In the genomic region with DNA sequence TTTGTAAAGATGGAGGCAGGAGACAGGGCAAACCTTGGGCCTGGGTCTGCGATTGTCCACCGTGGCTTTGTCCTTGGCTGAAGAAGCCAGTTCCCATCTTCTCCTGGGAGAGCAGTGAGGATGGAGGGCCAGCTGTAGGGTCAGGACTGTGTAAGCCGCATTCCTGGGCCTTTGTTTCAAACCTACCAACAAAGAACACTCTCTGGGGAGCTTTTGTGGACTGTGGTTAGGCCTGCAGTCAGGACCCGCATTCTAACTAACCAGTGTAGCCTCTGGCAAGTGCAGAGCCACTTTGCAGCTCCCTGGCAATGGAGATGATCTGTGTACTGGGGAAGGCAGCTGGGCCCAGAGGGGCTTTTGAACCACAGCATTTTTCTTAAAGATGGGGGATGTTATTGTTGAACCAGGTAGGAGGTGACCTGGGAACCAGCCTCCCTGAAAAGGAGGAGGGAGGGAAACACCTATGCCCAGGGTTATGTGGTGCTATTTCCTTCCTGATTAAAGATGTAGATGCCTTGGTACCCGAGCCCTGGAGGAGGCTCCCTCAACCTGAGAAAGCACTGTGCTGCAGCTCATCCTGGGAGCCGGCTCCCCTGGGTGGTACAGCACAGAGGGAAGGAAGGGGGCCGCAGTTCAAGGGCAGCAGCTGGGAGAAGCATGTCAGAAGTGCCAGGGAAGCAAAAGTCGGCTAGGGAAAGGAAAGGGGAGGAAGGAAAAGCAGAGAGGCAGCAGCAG, we compare ENCODE assay signal across 1 cellular context.
TF ChIP-seq lines count a peak whose summit lies in the region.

No MANE protein-coding gene starts in this region.

TF ChIP-seq in H1, 55 proteins besides CTCF, POLR2A, EP300 and RAD21:
- TF ChIP-seq KDM4A (IDR thresholded peaks at IDR 0.05; ENCODE audit: low read depth, low read length, severe bottlenecking) (no peak), SIN3A (conservative IDR thresholded peaks at IDR 0.05 in 1 of 2, IDR thresholded peaks at IDR 0.05 in 1 of 2; ENCODE audit: low read depth in 1 of 2, low read length in 2 of 2) (no peak), ASH2L (IDR thresholded peaks at IDR 0.05; ENCODE audit: low read length) (peak; percentile 21), TAF7 (optimal IDR thresholded peaks at IDR 0.05; ENCODE audit: borderline replicate concordance, low read depth, low read length) (no peak), CBX5 (IDR thresholded peaks at IDR 0.05; ENCODE audit: low read depth, low read length) (no peak), CHD1 (IDR thresholded peaks at IDR 0.05; ENCODE audit: low read depth, low read length) (no peak), GTF2F1 (IDR thresholded peaks at IDR 0.05; ENCODE audit: borderline replicate concordance, low read depth, low read length) (no peak), YY1 (IDR thresholded peaks at IDR 0.05; ENCODE audit: low read depth, low read length) (peak; percentile 65; the same call in 1 of the 2 replicates), TBP (IDR thresholded peaks at IDR 0.05; ENCODE audit: low read depth, low read length) (0 out of 2 replicates have a peak, but pooled peaks have one; percentile 11), POU5F1 (IDR thresholded peaks at IDR 0.05; ENCODE audit: low read depth, low read length) (0 out of 2 replicates have a peak, but pooled peaks have one; percentile 2), KDM1A (IDR thresholded peaks at IDR 0.05; ENCODE audit: borderline replicate concordance, low read length) (peak; percentile 69; the same call in 1 of the 2 replicates), HDAC6 (IDR thresholded peaks at IDR 0.05; ENCODE audit: low read depth, low read length) (no peak), CHD2 (IDR thresholded peaks at IDR 0.05; ENCODE audit: low read length) (no peak), TCF12 (IDR thresholded peaks at IDR 0.05; ENCODE audit: low read depth, low read length) (0 out of 2 replicates have a peak, but pooled peaks have one; percentile 56), TEAD4 (IDR thresholded peaks at IDR 0.05; ENCODE audit: low read depth, low read length) (peak; percentile 94), TAF1 (IDR thresholded peaks at IDR 0.05; ENCODE audit: low read depth, low read length) (0 out of 2 replicates have a peak, but pooled peaks have one; percentile 46), CTBP2 (IDR thresholded peaks at IDR 0.05; ENCODE audit: borderline replicate concordance, insufficient read depth, insufficient read length, low read length) (no peak), SUZ12 (IDR thresholded peaks at IDR 0.05; ENCODE audit: low read length) (no peak), EGR1 (IDR thresholded peaks at IDR 0.05; ENCODE audit: borderline replicate concordance, low read depth, low read length) (no peak), HDAC2 (IDR thresholded peaks at IDR 0.05; ENCODE audit: borderline replicate concordance in 1 of 2, low read depth in 2 of 2, low read length in 2 of 2) (no peak; a peak in 1 of 4 replicates)
- TF ChIP-seq, protein P1, sequence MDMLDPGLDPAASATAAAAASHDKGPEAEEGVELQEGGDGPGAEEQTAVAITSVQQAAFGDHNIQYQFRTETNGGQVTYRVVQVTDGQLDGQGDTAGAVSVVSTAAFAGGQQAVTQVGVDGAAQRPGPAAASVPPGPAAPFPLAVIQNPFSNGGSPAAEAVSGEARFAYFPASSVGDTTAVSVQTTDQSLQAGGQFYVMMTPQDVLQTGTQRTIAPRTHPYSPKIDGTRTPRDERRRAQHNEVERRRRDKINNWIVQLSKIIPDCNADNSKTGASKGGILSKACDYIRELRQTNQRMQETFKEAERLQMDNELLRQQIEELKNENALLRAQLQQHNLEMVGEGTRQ (IDR thresholded peaks at IDR 0.05; ENCODE audit: low read length): no peak
- TF ChIP-seq, protein P2, sequence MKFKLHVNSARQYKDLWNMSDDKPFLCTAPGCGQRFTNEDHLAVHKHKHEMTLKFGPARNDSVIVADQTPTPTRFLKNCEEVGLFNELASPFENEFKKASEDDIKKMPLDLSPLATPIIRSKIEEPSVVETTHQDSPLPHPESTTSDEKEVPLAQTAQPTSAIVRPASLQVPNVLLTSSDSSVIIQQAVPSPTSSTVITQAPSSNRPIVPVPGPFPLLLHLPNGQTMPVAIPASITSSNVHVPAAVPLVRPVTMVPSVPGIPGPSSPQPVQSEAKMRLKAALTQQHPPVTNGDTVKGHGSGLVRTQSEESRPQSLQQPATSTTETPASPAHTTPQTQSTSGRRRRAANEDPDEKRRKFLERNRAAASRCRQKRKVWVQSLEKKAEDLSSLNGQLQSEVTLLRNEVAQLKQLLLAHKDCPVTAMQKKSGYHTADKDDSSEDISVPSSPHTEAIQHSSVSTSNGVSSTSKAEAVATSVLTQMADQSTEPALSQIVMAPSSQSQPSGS (IDR thresholded peaks at IDR 0.05; ENCODE audit: low read length): no peak
- TF ChIP-seq, protein P3, sequence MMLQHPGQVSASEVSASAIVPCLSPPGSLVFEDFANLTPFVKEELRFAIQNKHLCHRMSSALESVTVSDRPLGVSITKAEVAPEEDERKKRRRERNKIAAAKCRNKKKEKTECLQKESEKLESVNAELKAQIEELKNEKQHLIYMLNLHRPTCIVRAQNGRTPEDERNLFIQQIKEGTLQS (IDR thresholded peaks at IDR 0.05; ENCODE audit: insufficient read depth, low read depth, low read length): no peak
- TF ChIP-seq, protein P4, sequence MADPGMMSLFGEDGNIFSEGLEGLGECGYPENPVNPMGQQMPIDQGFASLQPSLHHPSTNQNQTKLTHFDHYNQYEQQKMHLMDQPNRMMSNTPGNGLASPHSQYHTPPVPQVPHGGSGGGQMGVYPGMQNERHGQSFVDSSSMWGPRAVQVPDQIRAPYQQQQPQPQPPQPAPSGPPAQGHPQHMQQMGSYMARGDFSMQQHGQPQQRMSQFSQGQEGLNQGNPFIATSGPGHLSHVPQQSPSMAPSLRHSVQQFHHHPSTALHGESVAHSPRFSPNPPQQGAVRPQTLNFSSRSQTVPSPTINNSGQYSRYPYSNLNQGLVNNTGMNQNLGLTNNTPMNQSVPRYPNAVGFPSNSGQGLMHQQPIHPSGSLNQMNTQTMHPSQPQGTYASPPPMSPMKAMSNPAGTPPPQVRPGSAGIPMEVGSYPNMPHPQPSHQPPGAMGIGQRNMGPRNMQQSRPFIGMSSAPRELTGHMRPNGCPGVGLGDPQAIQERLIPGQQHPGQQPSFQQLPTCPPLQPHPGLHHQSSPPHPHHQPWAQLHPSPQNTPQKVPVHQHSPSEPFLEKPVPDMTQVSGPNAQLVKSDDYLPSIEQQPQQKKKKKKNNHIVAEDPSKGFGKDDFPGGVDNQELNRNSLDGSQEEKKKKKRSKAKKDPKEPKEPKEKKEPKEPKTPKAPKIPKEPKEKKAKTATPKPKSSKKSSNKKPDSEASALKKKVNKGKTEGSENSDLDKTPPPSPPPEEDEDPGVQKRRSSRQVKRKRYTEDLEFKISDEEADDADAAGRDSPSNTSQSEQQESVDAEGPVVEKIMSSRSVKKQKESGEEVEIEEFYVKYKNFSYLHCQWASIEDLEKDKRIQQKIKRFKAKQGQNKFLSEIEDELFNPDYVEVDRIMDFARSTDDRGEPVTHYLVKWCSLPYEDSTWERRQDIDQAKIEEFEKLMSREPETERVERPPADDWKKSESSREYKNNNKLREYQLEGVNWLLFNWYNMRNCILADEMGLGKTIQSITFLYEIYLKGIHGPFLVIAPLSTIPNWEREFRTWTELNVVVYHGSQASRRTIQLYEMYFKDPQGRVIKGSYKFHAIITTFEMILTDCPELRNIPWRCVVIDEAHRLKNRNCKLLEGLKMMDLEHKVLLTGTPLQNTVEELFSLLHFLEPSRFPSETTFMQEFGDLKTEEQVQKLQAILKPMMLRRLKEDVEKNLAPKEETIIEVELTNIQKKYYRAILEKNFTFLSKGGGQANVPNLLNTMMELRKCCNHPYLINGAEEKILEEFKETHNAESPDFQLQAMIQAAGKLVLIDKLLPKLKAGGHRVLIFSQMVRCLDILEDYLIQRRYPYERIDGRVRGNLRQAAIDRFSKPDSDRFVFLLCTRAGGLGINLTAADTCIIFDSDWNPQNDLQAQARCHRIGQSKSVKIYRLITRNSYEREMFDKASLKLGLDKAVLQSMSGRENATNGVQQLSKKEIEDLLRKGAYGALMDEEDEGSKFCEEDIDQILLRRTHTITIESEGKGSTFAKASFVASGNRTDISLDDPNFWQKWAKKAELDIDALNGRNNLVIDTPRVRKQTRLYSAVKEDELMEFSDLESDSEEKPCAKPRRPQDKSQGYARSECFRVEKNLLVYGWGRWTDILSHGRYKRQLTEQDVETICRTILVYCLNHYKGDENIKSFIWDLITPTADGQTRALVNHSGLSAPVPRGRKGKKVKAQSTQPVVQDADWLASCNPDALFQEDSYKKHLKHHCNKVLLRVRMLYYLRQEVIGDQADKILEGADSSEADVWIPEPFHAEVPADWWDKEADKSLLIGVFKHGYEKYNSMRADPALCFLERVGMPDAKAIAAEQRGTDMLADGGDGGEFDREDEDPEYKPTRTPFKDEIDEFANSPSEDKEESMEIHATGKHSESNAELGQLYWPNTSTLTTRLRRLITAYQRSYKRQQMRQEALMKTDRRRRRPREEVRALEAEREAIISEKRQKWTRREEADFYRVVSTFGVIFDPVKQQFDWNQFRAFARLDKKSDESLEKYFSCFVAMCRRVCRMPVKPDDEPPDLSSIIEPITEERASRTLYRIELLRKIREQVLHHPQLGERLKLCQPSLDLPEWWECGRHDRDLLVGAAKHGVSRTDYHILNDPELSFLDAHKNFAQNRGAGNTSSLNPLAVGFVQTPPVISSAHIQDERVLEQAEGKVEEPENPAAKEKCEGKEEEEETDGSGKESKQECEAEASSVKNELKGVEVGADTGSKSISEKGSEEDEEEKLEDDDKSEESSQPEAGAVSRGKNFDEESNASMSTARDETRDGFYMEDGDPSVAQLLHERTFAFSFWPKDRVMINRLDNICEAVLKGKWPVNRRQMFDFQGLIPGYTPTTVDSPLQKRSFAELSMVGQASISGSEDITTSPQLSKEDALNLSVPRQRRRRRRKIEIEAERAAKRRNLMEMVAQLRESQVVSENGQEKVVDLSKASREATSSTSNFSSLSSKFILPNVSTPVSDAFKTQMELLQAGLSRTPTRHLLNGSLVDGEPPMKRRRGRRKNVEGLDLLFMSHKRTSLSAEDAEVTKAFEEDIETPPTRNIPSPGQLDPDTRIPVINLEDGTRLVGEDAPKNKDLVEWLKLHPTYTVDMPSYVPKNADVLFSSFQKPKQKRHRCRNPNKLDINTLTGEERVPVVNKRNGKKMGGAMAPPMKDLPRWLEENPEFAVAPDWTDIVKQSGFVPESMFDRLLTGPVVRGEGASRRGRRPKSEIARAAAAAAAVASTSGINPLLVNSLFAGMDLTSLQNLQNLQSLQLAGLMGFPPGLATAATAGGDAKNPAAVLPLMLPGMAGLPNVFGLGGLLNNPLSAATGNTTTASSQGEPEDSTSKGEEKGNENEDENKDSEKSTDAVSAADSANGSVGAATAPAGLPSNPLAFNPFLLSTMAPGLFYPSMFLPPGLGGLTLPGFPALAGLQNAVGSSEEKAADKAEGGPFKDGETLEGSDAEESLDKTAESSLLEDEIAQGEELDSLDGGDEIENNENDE (IDR thresholded peaks at IDR 0.05; ENCODE audit: insufficient replicate concordance, low read length): no peak
